Comparison of ENCODE assay signal across 11 cellular contexts in the genomic region with DNA sequence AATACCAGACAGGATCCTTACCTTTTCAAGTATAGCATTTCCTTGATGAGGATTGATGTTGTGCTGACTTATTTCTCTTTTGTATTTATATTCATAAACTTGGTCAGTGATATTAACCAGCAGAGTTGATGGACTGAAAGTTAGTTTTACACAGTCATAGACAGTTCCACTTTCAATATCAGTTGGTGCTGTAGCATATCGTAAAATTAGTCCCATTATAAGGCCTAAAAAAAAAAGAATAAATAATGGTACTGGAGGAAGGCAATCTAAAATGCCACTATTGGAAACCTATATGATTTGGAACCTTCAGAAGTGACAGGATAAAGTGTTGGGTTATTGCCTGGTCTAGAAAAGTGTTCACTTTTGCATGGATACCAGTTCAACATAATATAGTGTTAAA. TPM values are rescaled to one million over a fixed set of nuclear protein-coding genes. Genes with fewer than 3 reads are reported as not detected.
DNase-seq lines count a peak whose midpoint lies in the region; ATAC-seq lines count a peak whose summit lies in the region.
"Had no signal": no experiment of that assay in that cellular context is flagged by ENCODE, and none has a peak within 500 bp of the region (broad histone marks: within the 10 kb centered on the region; RNA-seq: fewer than 3 reads in every experiment).

No MANE protein-coding gene starts in this region.

- no peaks in the 10 kb centered on the region for H3K27me3 Mint-ChIP-seq in activated CD8-positive, alpha-beta memory T cell treated with anti-CD3 and anti-CD28 coated beads, Interleukin-2, amount 10 ng/mL, durations not matched to agents 7 days and 5 days

- H3K9me3 Mint-ChIP-seq in activated CD8-positive, alpha-beta memory T cell treated with anti-CD3 and anti-CD28 coated beads, Interleukin-2, amount 10 ng/mL, durations not matched to agents 7 days and 5 days (ENCODE audit: low read depth) = no peaks in the 10 kb centered on the region

- no peak overlapping the region for H3K4me3 Mint-ChIP-seq in activated CD8-positive, alpha-beta memory T cell treated with anti-CD3 and anti-CD28 coated beads, Interleukin-2, amount 10 ng/mL, durations not matched to agents 7 days and 5 days

- peak; percentile 67 for ATAC-seq in activated CD8-positive, alpha-beta memory T cell treated with anti-CD3 and anti-CD28 coated beads, Interleukin-2, amount 10 ng/mL, durations not matched to agents 7 days and 5 days
- ATAC-seq in HG02610 (IDR thresholded peaks at IDR 0.05; ENCODE audit: unreplicated experiment) = peak; percentile 81
- ATAC-seq in HG03439 (IDR thresholded peaks at IDR 0.05; ENCODE audit: unreplicated experiment) = peak; percentile 78
- peak; percentile 45 for ATAC-seq in stimulated activated naive CD8-positive, alpha-beta T cell treated with anti-CD3 and anti-CD28 coated beads, Interleukin-15, Interleukin-2, amounts not matched to agents 100 U/mL and 50 U/mL, for 24 hours
- ATAC-seq: A549 had no signal

- peaks cover 24% of the 10 kb centered on the region for H3K4me1 Mint-ChIP-seq in activated CD8-positive, alpha-beta memory T cell treated with anti-CD3 and anti-CD28 coated beads, Interleukin-2, amount 10 ng/mL, durations not matched to agents 7 days and 5 days

- DNase-seq in activated CD8-positive, alpha-beta memory T cell treated with anti-CD3 and anti-CD28 coated beads, Interleukin-2, amount 10 ng/mL, durations not matched to agents 7 days and 5 days = no peak
- no peak for DNase-seq in activated CD8-positive, alpha-beta memory T cell treated with anti-CD3 and anti-CD28 coated beads, Interleukin-2, amount 50 U/mL, for 48 hours
- DNase-seq in stimulated activated naive CD8-positive, alpha-beta T cell treated with anti-CD3 and anti-CD28 coated beads, Interleukin-15, Interleukin-2, amounts not matched to agents 100 U/mL and 50 U/mL, for 24 hours = no peak
- DNase-seq in dermis blood vessel endothelial cell = no peak
- no peak for DNase-seq in NOMO-1 treated with dmso at 0.1 percent for 144 hours (lab: John Stamatoyannopoulos, UW; ENCODE audit: unreplicated experiment)
- no peak for DNase-seq in stimulated activated CD4-positive, alpha-beta T cell treated with anti-CD3 and anti-CD28 coated beads, Interleukin-15, amount 100 ng/mL, for 24 hours
- DNase-seq: activated gamma-delta T cell, NCI-H1092 treated with DMSO at 0.1 percent for 48 hours had no signal

- no peak overlapping the region for H3K27ac Mint-ChIP-seq in activated CD8-positive, alpha-beta memory T cell treated with anti-CD3 and anti-CD28 coated beads, Interleukin-2, amount 10 ng/mL, durations not matched to agents 7 days and 5 days

- CTCF ChIA-PET in activated CD8-positive, alpha-beta memory T cell treated with anti-CD3 and anti-CD28 coated beads, Interleukin-2, amount 10 ng/mL, durations not matched to agents 7 days and 5 days (lab: Charles Lee) = no interaction called here

- H3K36me3 Mint-ChIP-seq in activated CD8-positive, alpha-beta memory T cell treated with anti-CD3 and anti-CD28 coated beads, Interleukin-2, amount 10 ng/mL, durations not matched to agents 7 days and 5 days = peaks cover 6% of the 10 kb centered on the region

RNA-seq across cellular contexts. Expression of gene SLC9A9, which starts 16.3 kb away (rescaled TPM):
- 10 to 100 TPM in 1 of 2 experiments, 1 to 10 TPM in 1; 6.8 to 10.8 TPM for total RNA-seq in activated CD8-positive, alpha-beta memory T cell treated with anti-CD3 and anti-CD28 coated beads, Interleukin-2, amount 10 ng/mL, durations not matched to agents 7 days and 5 days
- 3.2 and 3.6 TPM in 2 replicates for total RNA-seq in dermis blood vessel endothelial cell
